Comparison of ENCODE assay signal across 23 cellular contexts in genomic region chr6:7047071-7047470, GRCh38.
DNase-seq lines count a peak whose midpoint lies in the region; ATAC-seq and TF ChIP-seq lines count a peak whose summit lies in the region.
"Had no signal": no experiment of that assay in that cellular context is flagged by ENCODE, and none has a peak within 500 bp of the region (broad histone marks: within the 10 kb centered on the region; RNA-seq: fewer than 3 reads in every experiment).

No MANE protein-coding gene starts in this region.

- CTCF ChIA-PET in activated B cell treated with CpG ODN at 0.5 μM for 24 hours (lab: Charles Lee), result no interaction called here

- peaks cover 6% of the 10 kb centered on the region for H3F3A ChIP-seq in smooth muscle cell (ENCODE audit: low read depth)

- peak; percentile 5 for DNase-seq in EH (ENCODE audit: low read depth)
- peak; percentile 89 for DNase-seq in NCI-H526 treated with DMSO at 0.1 percent for 48 hours (lab: John Stamatoyannopoulos, UW)
- DNase-seq in activated B cell treated with CpG ODN at 0.5 μM for 24 hours, result no peak
- DNase-seq in smooth muscle cell (lab: John Stamatoyannopoulos, UW; ENCODE audit: unreplicated experiment), result no peak
- DNase-seq in effector CD8-positive, alpha-beta T cell (lab: John Stamatoyannopoulos, UW), result no peak
- no peak for DNase-seq in GM10266 (ENCODE audit: extremely low spot score)
- no peak for DNase-seq in testis
- DNase-seq: C1 segment of cervical spinal cord; CD4-positive, alpha-beta memory T cell; COR-L47; DMS53; Kasumi-1; MG63; NCI-H1105 treated with DMSO at 0.1 percent for 48 hours; NCI-H146; NCI-H1930; NCI-H2107; NCI-H524; SW 1271 had no signal

- H3K9ac ChIP-seq in smooth muscle cell (ENCODE audit: low read depth), result no peak overlapping the region

- H3K27ac Mint-ChIP-seq in activated B cell treated with CpG ODN at 0.5 μM for 24 hours, result peak overlapping the region; percentile 3
- H3K27ac Mint-ChIP-seq: CD4-positive, alpha-beta memory T cell had no signal

- H3K27me3 ChIP-seq in smooth muscle cell (ENCODE audit: low read depth) (no peaks in the 10 kb centered on the region), testis (no peaks in the 10 kb centered on the region)
- H3K27me3 ChIP-seq: MG63 had no signal

- H3K4me3 ChIP-seq in smooth muscle cell, result no peak overlapping the region
- no peak overlapping the region for H3K4me3 ChIP-seq in testis
- H3K4me3 ChIP-seq: GM12878, MG63 had no signal

- H3K4me1 ChIP-seq in smooth muscle cell (ENCODE audit: low read depth) (peaks cover 8% of the 10 kb centered on the region), testis (peaks cover 5% of the 10 kb centered on the region)

- no peak for ATAC-seq in activated B cell treated with CpG ODN at 0.5 μM for 24 hours (ENCODE audit: low read depth)
- ATAC-seq: GM12878, HCT116, Panc1 had no signal

- H3K36me3 ChIP-seq in smooth muscle cell (ENCODE audit: low read depth) (no peaks in the 10 kb centered on the region), testis (ENCODE audit: low read depth, missing control alignments) (no peaks in the 10 kb centered on the region)
- H3K36me3 ChIP-seq: MG63 had no signal

- intact Hi-C loops in activated B cell treated with CpG ODN at 0.5 μM for 24 hours (cut with micrococcal nuclease), result no loop called here
- intact Hi-C loops in testis (cut with DNase I; ENCODE audit: low total_unique reads), result no loop called here

- no peak overlapping the region for H2AFZ ChIP-seq in smooth muscle cell (ENCODE audit: low read depth)

- TF ChIP-seq POLR2A in testis (IDR thresholded peaks at IDR 0.05), result no peak

- POLR2A ChIA-PET in activated B cell treated with CpG ODN at 0.5 μM for 24 hours (lab: Charles Lee), result no interaction called here

- H3K4me1 Mint-ChIP-seq in activated B cell treated with CpG ODN at 0.5 μM for 24 hours, result peaks cover 36% of the 10 kb centered on the region

- H3K79me2 ChIP-seq in smooth muscle cell (ENCODE audit: low read depth), result no peaks in the 10 kb centered on the region

- H3K9me3 ChIP-seq in smooth muscle cell (replicated peaks; ENCODE audit: low read depth) (no peaks in the 10 kb centered on the region), testis (no peaks in the 10 kb centered on the region)
- H3K9me3 ChIP-seq: MG63 had no signal

- no peak overlapping the region for H3K27ac ChIP-seq in smooth muscle cell (ENCODE audit: low read depth)
- no peak overlapping the region for H3K27ac ChIP-seq in testis
- H3K27ac ChIP-seq: RWPE1 had no signal

- WGBS in smooth muscle cell (ENCODE audit: low lambda C conversion rate), result 94% methylated on average over 1 of the region's 1 CpG
- WGBS in testis, 2 donors, result 86% methylated on average over 1 of the region's 1 CpG

- H3K4me3 Mint-ChIP-seq in activated B cell treated with CpG ODN at 0.5 μM for 24 hours, result no peak overlapping the region
- H3K4me3 Mint-ChIP-seq: CD4-positive, alpha-beta memory T cell had no signal

- no peaks in the 10 kb centered on the region for H3K9me3 Mint-ChIP-seq in activated B cell treated with CpG ODN at 0.5 μM for 24 hours
- H3K9me3 Mint-ChIP-seq: CD4-positive, alpha-beta memory T cell had no signal

- peak overlapping the region; percentile 27 for H3K4me2 ChIP-seq in smooth muscle cell

- no peaks in the 10 kb centered on the region for H3K36me3 Mint-ChIP-seq in activated B cell treated with CpG ODN at 0.5 μM for 24 hours (ENCODE audit: low read depth)
- H3K36me3 Mint-ChIP-seq: CD4-positive, alpha-beta memory T cell had no signal

- no peaks in the 10 kb centered on the region for H4K20me1 ChIP-seq in smooth muscle cell (ENCODE audit: low read depth)

- H3K27me3 Mint-ChIP-seq in activated B cell treated with CpG ODN at 0.5 μM for 24 hours, result no peaks in the 10 kb centered on the region

- no peak for TF ChIP-seq CTCF in activated B cell treated with CpG ODN at 0.5 μM for 24 hours (IDR thresholded peaks at IDR 0.05)
- TF ChIP-seq CTCF in smooth muscle cell (IDR thresholded peaks at IDR 0.05; ENCODE audit: borderline replicate concordance, insufficient read depth, poor library complexity, severe bottlenecking), result no peak
- no peak for TF ChIP-seq CTCF in GM10266 (IDR thresholded peaks at IDR 0.05; ENCODE audit: control insufficient read depth, insufficient read depth, low read depth, missing control alignments)
- TF ChIP-seq CTCF in testis (IDR thresholded peaks at IDR 0.05), result no peak

Comparison
In these comparisons a context has a peak if more than half of its experiments do, and no peak if none do; other contexts are left out.
1. DNase-seq: peak in EH (single experiment) and NCI-H526 treated with DMSO at 0.1 percent for 48 hours (single experiment); none in activated B cell treated with CpG ODN at 0.5 μM for 24 hours (single experiment), smooth muscle cell (single experiment), effector CD8-positive, alpha-beta T cell (single experiment), GM10266 (single experiment) and testis (single experiment).